Comparison of ENCODE assay signal across 26 cellular contexts in genomic region chr6:118993358-118993757, GRCh38. TPM values are rescaled to one million over a fixed set of nuclear protein-coding genes. Genes with fewer than 3 reads are reported as not detected.
A peak's percentile ranks its signal among the peaks of the same experiment; 100 is the strongest.
DNase-seq lines count a peak whose midpoint lies in the region; ATAC-seq, FAIRE-seq and TF ChIP-seq lines count a peak whose summit lies in the region.
"Had no signal": no experiment of that assay in that cellular context is flagged by ENCODE, and none has a peak within 500 bp of the region (broad histone marks: within the 10 kb centered on the region; RNA-seq: fewer than 3 reads in every experiment).

No MANE protein-coding gene starts in this region.

- peak overlapping the region; percentile 5 for H3K4me2 ChIP-seq in hepatocyte
- H3K4me2 ChIP-seq: A549; BLaER1 treated with 17β-estradiol and CSF1 and Interleukin-3, amounts not matched to agents 10 nM and 100 nM had no signal

- H3K9me3 ChIP-seq in hepatocyte (ENCODE audit: low read depth) (no peaks in the 10 kb centered on the region), right lobe of liver (no peaks in the 10 kb centered on the region)
- H3K9me3 ChIP-seq: A549; BLaER1 treated with 17β-estradiol and CSF1 and Interleukin-3, amounts not matched to agents 10 nM and 100 nM; Caco-2 had no signal

- H3K4me3 ChIP-seq in hepatocyte, result no peak overlapping the region
- no peak overlapping the region for H3K4me3 ChIP-seq in right lobe of liver
- H3K4me3 ChIP-seq: A549; BLaER1 treated with 17β-estradiol and CSF1 and Interleukin-3, amounts not matched to agents 10 nM and 100 nM had no signal

- H3K9me3 Mint-ChIP-seq in osteocyte (ENCODE audit: unreplicated experiment), result no peaks in the 10 kb centered on the region
- H3K9me3 Mint-ChIP-seq: CD4-positive, alpha-beta T cell; CD8-positive, alpha-beta T cell had no signal

- WGBS in hepatocyte (ENCODE audit: low lambda C conversion rate, missing lambda C conversion rate), result 90% methylated on average over 1 of the region's 1 CpG
- 81% methylated on average over 1 of the region's 1 CpG for WGBS in right lobe of liver (ENCODE audit: insufficient coverage, low coverage, low lambda C conversion rate, missing lambda C conversion rate)

- no peaks in the 10 kb centered on the region for H4K20me1 ChIP-seq in hepatocyte (ENCODE audit: insufficient read depth, poor library complexity, severe bottlenecking)
- H4K20me1 ChIP-seq: BLaER1 treated with 17β-estradiol and CSF1 and Interleukin-3, amounts not matched to agents 10 nM and 100 nM had no signal

- no peak overlapping the region for H2AFZ ChIP-seq in hepatocyte

- H3K27ac ChIP-seq in hepatocyte (no peak overlapping the region), right lobe of liver (peak overlapping the region in 1 of 3 donors; percentile 64)
- H3K27ac ChIP-seq: 22Rv1; A549; BLaER1 treated with 17β-estradiol and CSF1 and Interleukin-3, amounts not matched to agents 10 nM and 100 nM; C4-2B had no signal

- DNase-seq in D721Med (ENCODE audit: insufficient read length, low spot score) (no peak), hepatocyte (ENCODE audit: low spot score) (no peak), left lobe of liver (ENCODE audit: low spot score) (no peak), right lobe of liver (no peak), SIG-M5 (lab: John Stamatoyannopoulos, UW) (no peak), DMS79 (lab: John Stamatoyannopoulos, UW) (no peak), osteocyte (ENCODE audit: extremely low spot score, unreplicated experiment) (no peak)
- DNase-seq: AML-193; Caco-2; Calu3; CD4-positive, alpha-beta T cell; CD8-positive, alpha-beta T cell; DMS 273 treated with DMSO at 0.1 percent for 48 hours; DMS153; DMS53; DMS79 treated with DMSO at 0.1 percent for 48 hours; GF-D8 had no signal

- H3K27me3 ChIP-seq in hepatocyte (no peaks in the 10 kb centered on the region), right lobe of liver (no peaks in the 10 kb centered on the region)
- H3K27me3 ChIP-seq: BLaER1 treated with 17β-estradiol and CSF1 and Interleukin-3, amounts not matched to agents 10 nM and 100 nM had no signal

- no peaks in the 10 kb centered on the region for H3K4me1 Mint-ChIP-seq in osteocyte (ENCODE audit: unreplicated experiment)
- H3K4me1 Mint-ChIP-seq: B cell had no signal

- TF ChIP-seq CTCF in D721Med (IDR thresholded peaks at IDR 0.05; ENCODE audit: insufficient read depth, missing control alignments), result no peak
- TF ChIP-seq CTCF in hepatocyte (IDR thresholded peaks at IDR 0.05; ENCODE audit: poor library complexity), result no peak
- no peak for TF ChIP-seq CTCF in right lobe of liver (IDR thresholded peaks at IDR 0.05)
- TF ChIP-seq CTCF in osteocyte (IDR thresholded peaks at IDR 0.05), result no peak

- intact Hi-C loops in right lobe of liver (cut with DNase I), result no loop called here

- H3K36me3 ChIP-seq in hepatocyte (replicated peaks; ENCODE audit: insufficient read depth, low read depth), result no peaks in the 10 kb centered on the region
- H3K36me3 ChIP-seq in right lobe of liver, result no peaks in the 10 kb centered on the region
- H3K36me3 ChIP-seq: BLaER1 treated with 17β-estradiol and CSF1 and Interleukin-3, amounts not matched to agents 10 nM and 100 nM had no signal

- peak; percentile 75 for FAIRE-seq in D721Med (lab: Jason Lieb, UNC)
- FAIRE-seq: A549, G401.6, GM12891, GM19239 had no signal

- H3K4me3 Mint-ChIP-seq in osteocyte (ENCODE audit: unreplicated experiment), result no peak overlapping the region
- H3K4me3 Mint-ChIP-seq: B cell; CD4-positive, alpha-beta T cell; CD8-positive, alpha-beta T cell had no signal

- H3K9me2 ChIP-seq in hepatocyte (replicated peaks; ENCODE audit: insufficient read depth), result no peaks in the 10 kb centered on the region

- peaks cover 1% of the 10 kb centered on the region for H3K27me3 Mint-ChIP-seq in osteocyte (ENCODE audit: unreplicated experiment)
- H3K27me3 Mint-ChIP-seq: B cell; CD4-positive, alpha-beta T cell had no signal

- H3K79me2 ChIP-seq in hepatocyte, result no peaks in the 10 kb centered on the region

- no peak overlapping the region for H3K27ac Mint-ChIP-seq in osteocyte (ENCODE audit: unreplicated experiment)
- H3K27ac Mint-ChIP-seq: B cell; CD4-positive, alpha-beta T cell; CD8-positive, alpha-beta T cell had no signal

- peak; percentile 55 for ATAC-seq in left lobe of liver
- peak in 3 of 4 donors; percentile 59 to 79 (median 76) for ATAC-seq in right lobe of liver
- no peak for ATAC-seq in HG03095 (IDR thresholded peaks at IDR 0.05; ENCODE audit: unreplicated experiment)
- ATAC-seq: A549; CD8-positive, alpha-beta T cell had no signal

- TF ChIP-seq POLR2A in right lobe of liver (IDR thresholded peaks at IDR 0.05), result no peak

- H3K36me3 Mint-ChIP-seq in osteocyte (ENCODE audit: unreplicated experiment), result no peaks in the 10 kb centered on the region
- H3K36me3 Mint-ChIP-seq: CD8-positive, alpha-beta T cell had no signal

- no peaks in the 10 kb centered on the region for H3K4me1 ChIP-seq in hepatocyte (ENCODE audit: insufficient read depth)
- peaks cover 0 to 15% (median 0%) of the 10 kb centered on the region in 4 donors for H3K4me1 ChIP-seq in right lobe of liver
- H3K4me1 ChIP-seq: A549; BLaER1 treated with 17β-estradiol and CSF1 and Interleukin-3, amounts not matched to agents 10 nM and 100 nM; Caco-2 had no signal

RNA-seq across cellular contexts. Expression of gene MCM9, which starts 58.4 kb away (rescaled TPM):
- total RNA-seq in hepatocyte (9.9 and 13.5 TPM in 2 replicates), left lobe of liver (5.1 TPM), right lobe of liver (1 to 10 TPM; 4.3 to 7.6 (median 6.9) TPM), osteocyte (15.6 and 18.6 TPM in 2 replicates)
- 9.6 and 11.1 TPM in 2 replicates for polyA plus RNA-seq in hepatocyte
